ENCODE assay signal across 8 cellular contexts in genomic region chr19:46599716-46600392, GRCh38. TPM values are rescaled to one million over a fixed set of nuclear protein-coding genes. Genes with fewer than 3 reads are reported as not detected.
A peak's percentile ranks its signal among the peaks of the same experiment; 100 is the strongest.
DNase-seq lines count a peak whose midpoint lies in the region; ATAC-seq and TF ChIP-seq lines count a peak whose summit lies in the region.

No MANE protein-coding gene starts in this region.

- H3F3A ChIP-seq in PC-3 (ENCODE audit: low read length, unreplicated experiment) = no peaks in the 10 kb centered on the region

- DNase-seq in Caco-2 = no peak
- no peak for DNase-seq in PC-3
- DNase-seq in endothelial cell (ENCODE audit: low spot score) = no peak
- DNase-seq in neuronal stem cell (ENCODE audit: low spot score) = no peak
- no peak for DNase-seq in NCI-H1930 (lab: John Stamatoyannopoulos, UW)
- no peak for DNase-seq in medulla oblongata (ENCODE audit: extremely low spot score)

- no peaks in the 10 kb centered on the region for H3K36me3 ChIP-seq in Caco-2 (ENCODE audit: control insufficient read depth, insufficient read depth, low read length)
- no peaks in the 10 kb centered on the region for H3K36me3 ChIP-seq in PC-3 (ENCODE audit: low read depth, low read length)
- peaks cover under 1 to 20% of the 10 kb centered on the region in 2 donors for H3K36me3 ChIP-seq in neuronal stem cell (replicated peaks in 1 of 2; ENCODE audit: control insufficient read depth in 2 of 2, insufficient read depth in 2 of 2, low read length in 2 of 2)

- no peaks in the 10 kb centered on the region for H3K4me1 Mint-ChIP-seq in Caco-2 (ENCODE audit: low read depth, unreplicated experiment)
- peaks cover 17% of the 10 kb centered on the region for H3K4me1 Mint-ChIP-seq in endothelial cell (ENCODE audit: unreplicated experiment)

- H2AK5ac ChIP-seq in neuronal stem cell (ENCODE audit: low read depth, low read length) = peak overlapping the region; percentile 15

- H3K9ac ChIP-seq in PC-3 (ENCODE audit: low read length) (peak overlapping the region; percentile 99; the same call in 1 of the 2 replicates), neuronal stem cell (ENCODE audit: low read depth, low read length, poor library complexity) (no peak overlapping the region)

- H3K9me2 ChIP-seq in PC-3 (replicated peaks; ENCODE audit: low read length) = no peaks in the 10 kb centered on the region

- no peaks in the 10 kb centered on the region; the same call in 1 of the 2 replicates for H3K27me3 ChIP-seq in Caco-2 (replicated peaks; ENCODE audit: control insufficient read depth, insufficient read depth, low read length)
- H3K27me3 ChIP-seq in PC-3 (ENCODE audit: low read length) = no peaks in the 10 kb centered on the region
- H3K27me3 ChIP-seq in neuronal stem cell (ENCODE audit: control insufficient read depth in 3 of 3, insufficient read depth in 3 of 3, low read depth in 1 of 3, low read length in 3 of 3) = no peaks in the 10 kb centered on the region

- H3K79me2 ChIP-seq in PC-3 (ENCODE audit: low read length) = peaks cover 37% of the 10 kb centered on the region

- H3K23ac ChIP-seq in neuronal stem cell (ENCODE audit: low read depth, low read length, poor library complexity) = no peak overlapping the region

- H2BK120ac ChIP-seq in neuronal stem cell (ENCODE audit: low read depth, low read length) = no peak overlapping the region

- no peak overlapping the region for H3K27ac ChIP-seq in PC-3 (ENCODE audit: low read length)
- H3K27ac ChIP-seq in neuronal stem cell (replicated peaks; ENCODE audit: low read length) = peak overlapping the region; percentile 85

- H3K18ac ChIP-seq in neuronal stem cell (ENCODE audit: low read length) = peak overlapping the region; percentile 66

- peak overlapping the region; percentile 20 for H4K8ac ChIP-seq in neuronal stem cell (ENCODE audit: low read depth, low read length)

- no peak for ATAC-seq in PC-3
- ATAC-seq in GM21360 (IDR thresholded peaks at IDR 0.05; ENCODE audit: unreplicated experiment) = no peak
- ATAC-seq in GM18498 (IDR thresholded peaks at IDR 0.05; ENCODE audit: unreplicated experiment) = no peak

- H3K36me3 Mint-ChIP-seq in Caco-2 (ENCODE audit: insufficient read depth, unreplicated experiment) = peaks cover 32% of the 10 kb centered on the region
- peaks cover 7% of the 10 kb centered on the region for H3K36me3 Mint-ChIP-seq in endothelial cell (ENCODE audit: low read depth, unreplicated experiment)

- no CpG with 5 or more reads among the region's 9 CpGs for WGBS in neuronal stem cell (ENCODE audit: extremely low coverage in 2 of 2, insufficient read length in 2 of 2, insufficient replicate concordance in 1 of 2), 2 donors

- POLR2A ChIA-PET in Caco-2 (lab: Charles Lee) = interaction anchor here (0.8 to 1.3 kb wide), 2 partner anchors 11 to 114 kb away, joined by 4 to 6 read pairs; no protein-coding TSS in a partner anchor
- POLR2A ChIA-PET in PC-3 (lab: Charles Lee; ENCODE audit: unreplicated experiment) = interaction anchor here (0.8 kb wide), 1 partner anchor 70 kb away, joined by 5 read pairs; no protein-coding TSS in a partner anchor

- H3K9me3 Mint-ChIP-seq in Caco-2 (ENCODE audit: unreplicated experiment) (no peaks in the 10 kb centered on the region), endothelial cell (ENCODE audit: unreplicated experiment) (no peaks in the 10 kb centered on the region)

- peak overlapping the region; percentile 100 for H3K27ac Mint-ChIP-seq in Caco-2 (ENCODE audit: unreplicated experiment)
- peak overlapping the region; percentile 100 for H3K27ac Mint-ChIP-seq in endothelial cell (ENCODE audit: unreplicated experiment)

- H3K4me1 ChIP-seq in Caco-2 (peaks cover 14% of the 10 kb centered on the region), PC-3 (ENCODE audit: insufficient read depth, low read length) (peaks cover 13% of the 10 kb centered on the region), neuronal stem cell (ENCODE audit: control insufficient read depth in 2 of 2, insufficient read depth in 1 of 2, low read depth in 1 of 2, low read length in 2 of 2) (peaks cover 9 to 20% of the 10 kb centered on the region in 2 donors)

- H3K4me3 Mint-ChIP-seq in Caco-2 (ENCODE audit: unreplicated experiment) (peak overlapping the region; percentile 94), endothelial cell (ENCODE audit: unreplicated experiment) (peak overlapping the region; percentile 94)

- H3K9me3 ChIP-seq in Caco-2 = no peaks in the 10 kb centered on the region
- H3K9me3 ChIP-seq in PC-3 (ENCODE audit: low read length) = no peaks in the 10 kb centered on the region
- peaks cover 2 to 8% of the 10 kb centered on the region in 2 donors for H3K9me3 ChIP-seq in neuronal stem cell (replicated peaks in 1 of 2; ENCODE audit: control insufficient read depth in 2 of 2, insufficient read depth in 1 of 2, low read depth in 1 of 2, low read length in 2 of 2)

- H2BK5ac ChIP-seq in neuronal stem cell (ENCODE audit: low read length) = no peak overlapping the region

- intact Hi-C loops in Caco-2 (cut with micrococcal nuclease; ENCODE audit: unreplicated experiment) (loop anchor here (1.0 kb wide), 1 partner anchor 29 kb away; no protein-coding TSS in a partner anchor), PC-3 (cut with micrococcal nuclease) (no loop called here)

- H4K91ac ChIP-seq in neuronal stem cell (ENCODE audit: low read depth, low read length, poor library complexity) = no peak overlapping the region

- no peak overlapping the region for H3K14ac ChIP-seq in neuronal stem cell (ENCODE audit: low read length)

- H3K4me3 ChIP-seq in Caco-2 (ENCODE audit: low read depth, low read length) (peak overlapping the region; percentile 89), PC-3 (ENCODE audit: low read length) (peak overlapping the region; percentile 73), neuronal stem cell (ENCODE audit: low read length in 2 of 2) (peak overlapping the region; percentile 80 to 83)

- no peak overlapping the region for H2BK15ac ChIP-seq in neuronal stem cell (ENCODE audit: low read length)

- H3K27me3 Mint-ChIP-seq in Caco-2 (ENCODE audit: insufficient read depth, unreplicated experiment) (no peaks in the 10 kb centered on the region), endothelial cell (ENCODE audit: unreplicated experiment) (peaks cover 8% of the 10 kb centered on the region)

- H2AFZ ChIP-seq in PC-3 (ENCODE audit: low read length) (peak overlapping the region; percentile 90; the same call in 1 of the 2 replicates), neuronal stem cell (ENCODE audit: low read length) (peak overlapping the region; percentile 92)

- no peak overlapping the region for H3K4ac ChIP-seq in neuronal stem cell (ENCODE audit: low read length)

- TF ChIP-seq CTCF in Caco-2 (IDR thresholded peaks at IDR 0.05; ENCODE audit: insufficient read depth in 1 of 2, low read depth in 1 of 2, low read length in 1 of 2, severe bottlenecking in 1 of 2, unreplicated experiment in 1 of 2) = no peak
- TF ChIP-seq CTCF in PC-3 (conservative IDR thresholded peaks at IDR 0.05; ENCODE audit: low read depth, low read length) = no peak
- no peak for TF ChIP-seq CTCF in endothelial cell (IDR thresholded peaks at IDR 0.05; ENCODE audit: unreplicated experiment)

- peaks cover 18% of the 10 kb centered on the region for H4K20me1 ChIP-seq in PC-3 (ENCODE audit: low read length)

- H3K4me2 ChIP-seq in PC-3 (ENCODE audit: low read length) (peak overlapping the region; percentile 82), neuronal stem cell (ENCODE audit: insufficient read depth, low read length, poor library complexity, severe bottlenecking) (peak overlapping the region; percentile 71)

- BruUV-seq in Caco-2 (replicated peaks; lab: Mats Ljungman, UMichigan) (no TSS peak), PC-3 (replicated peaks; lab: Mats Ljungman, UMichigan) (no TSS peak)

- H3K79me1 ChIP-seq in neuronal stem cell (ENCODE audit: low read depth, low read length) = peaks cover 12% of the 10 kb centered on the region

- H2BK12ac ChIP-seq in neuronal stem cell (ENCODE audit: low read length) = no peak overlapping the region

- CTCF ChIA-PET in Caco-2 (lab: Charles Lee) (interaction anchor here (0.6 to 6.2 kb wide), 8 partner anchors 11 to 82 kb away, joined by 3 to 42 read pairs (median 5); partner anchors contain the start of gene DACT3), PC-3 (lab: Charles Lee) (no interaction called here)

RNA-seq across cellular contexts. Expression of gene CALM3, which starts 1.3 kb away (rescaled TPM):
- total RNA-seq in Caco-2 (2022) (465 and 484 TPM in 2 replicates), PC-3 (2014; rRNA removed) (160 and 217 TPM in 2 replicates), endothelial cell (ENCODE audit: unreplicated experiment) (564 TPM)
- polyA plus RNA-seq in neuronal stem cell (2013, experiment 1 of 2) = 426 TPM
- polyA plus RNA-seq in neuronal stem cell (2013, experiment 2 of 2) = 419 TPM

RNA-seq across cellular contexts. Expression of gene PTGIR, which starts 25.0 kb away (rescaled TPM):
- not detected in 2 replicates for total RNA-seq in Caco-2 (2022)
- not detected in 2 replicates for total RNA-seq in PC-3 (2014; rRNA removed)
- not detected for total RNA-seq in endothelial cell (ENCODE audit: unreplicated experiment)
- polyA plus RNA-seq in neuronal stem cell (2013, experiment 1 of 2) = 0.04 TPM
- 0.07 TPM for polyA plus RNA-seq in neuronal stem cell (2013, experiment 2 of 2)

RNA-seq across cellular contexts. Expression of gene GNG8, which starts 36.1 kb away (rescaled TPM):
- total RNA-seq in Caco-2 (2022) (not detected in 2 replicates), PC-3 (2014; rRNA removed) (not detected in 2 replicates), endothelial cell (ENCODE audit: unreplicated experiment) (not detected)
- polyA plus RNA-seq in neuronal stem cell (2013, experiment 1 of 2) = 6.3 TPM
- polyA plus RNA-seq in neuronal stem cell (2013, experiment 2 of 2) = 10.6 TPM
